In the genomic region with DNA sequence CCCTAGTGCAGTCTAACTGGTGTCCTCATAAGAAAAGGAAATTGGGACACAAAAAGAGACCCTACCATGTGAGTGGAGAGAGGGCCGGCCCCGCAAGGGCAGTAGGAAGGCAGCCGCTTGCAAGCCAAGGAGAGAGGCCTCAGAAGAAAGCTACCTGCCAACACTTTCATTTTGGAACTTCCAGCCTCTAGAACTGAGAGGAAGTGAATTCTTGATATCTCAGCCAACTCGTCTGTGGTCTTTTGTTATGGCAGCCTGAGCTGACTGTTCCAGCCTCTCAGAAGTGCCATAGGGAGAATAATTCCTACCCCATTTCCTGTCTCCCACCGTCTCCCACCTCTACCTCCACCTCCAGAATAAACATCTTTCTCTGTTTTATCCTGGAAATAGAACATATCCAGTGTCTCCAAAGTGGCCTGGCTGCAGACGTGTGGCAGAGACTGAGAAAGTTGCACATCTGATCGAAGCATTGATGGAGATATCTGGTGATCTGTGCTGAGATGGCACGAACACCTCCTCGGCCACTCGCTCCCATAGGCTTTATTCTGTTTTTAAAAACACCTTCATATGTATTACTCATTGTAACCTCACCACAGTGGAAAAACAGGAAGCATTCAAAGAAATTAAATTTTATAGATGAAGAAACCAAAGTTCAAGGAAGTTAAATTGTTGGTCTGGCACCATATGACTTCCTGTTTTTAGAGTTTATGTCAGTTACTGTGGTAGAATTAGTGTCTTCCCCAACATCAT, we compare ENCODE assay signal across 20 cellular contexts. TPM values are rescaled to one million over a fixed set of nuclear protein-coding genes. Genes with fewer than 3 reads are reported as not detected.
DNase-seq lines count a peak whose midpoint lies in the region; ATAC-seq and TF ChIP-seq lines count a peak whose summit lies in the region.
"Had no signal": no experiment of that assay in that cellular context is flagged by ENCODE, and none has a peak within 500 bp of the region (broad histone marks: within the 10 kb centered on the region; RNA-seq: fewer than 3 reads in every experiment).

No MANE protein-coding gene starts in this region.

- ATAC-seq in stimulated activated naive CD8-positive, alpha-beta T cell treated with anti-CD3 and anti-CD28 coated beads, Interleukin-15, Interleukin-2, amounts not matched to agents 100 U/mL and 50 U/mL, for 24 hours = peak; percentile 9
- ATAC-seq: HCT116 had no signal

- no peak for TF ChIP-seq CTCF in coronary artery (IDR thresholded peaks at IDR 0.05)

- DNase-seq in activated naive CD4-positive, alpha-beta T cell treated with Interleukin-2 at 50 U/mL for 16 hours = no peak
- peak; percentile 85 for DNase-seq in NOMO-1 treated with dmso at 0.1 percent for 144 hours (lab: John Stamatoyannopoulos, UW; ENCODE audit: unreplicated experiment)
- peak; percentile 28 for DNase-seq in coronary artery (ENCODE audit: low spot score)
- no peak for DNase-seq in stimulated activated naive CD8-positive, alpha-beta T cell treated with anti-CD3 and anti-CD28 coated beads, Interleukin-15, Interleukin-2, amounts not matched to agents 100 U/mL and 50 U/mL, for 24 hours
- DNase-seq in activated CD8-positive, alpha-beta memory T cell treated with anti-CD3 and anti-CD28 coated beads, Interleukin-2, amount 50 U/mL, for 4 hours = no peak
- no peak for DNase-seq in NCI-H1694 treated with DMSO at 0.1 percent for 48 hours (lab: John Stamatoyannopoulos, UW)
- DNase-seq in SK-N-DZ (ENCODE audit: low spot score) = no peak
- DNase-seq: ACHN; activated B cell treated with CpG ODN at 0.5 μM for 24 hours; activated T-cell treated with anti-CD3 and anti-CD28 coated beads, Interleukin-2, amount 50 U/mL, for 48 hours; DMS 273 treated with DMSO at 0.1 percent for 48 hours; effector memory CD4-positive, alpha-beta T cell; mesenchymal stem cell; NCI-H2081 treated with DMSO at 0.1 percent for 48 hours; NCI-H82; pancreas; stimulated activated CD4-positive, alpha-beta T cell treated with anti-CD3 and anti-CD28 coated beads, Interleukin-12 subunit alpha, Interleukin-12 subunit beta, amount 100 ng/mL, for 4 hours had no signal

- H3K4me3 ChIP-seq in coronary artery = no peak overlapping the region
- H3K4me3 ChIP-seq: pancreas, SK-N-MC had no signal

- no peak overlapping the region for H3K27ac ChIP-seq in coronary artery
- H3K27ac ChIP-seq: pancreas, SK-N-MC had no signal

- H3K4me1 Mint-ChIP-seq in activated naive CD4-positive, alpha-beta T cell treated with anti-CD3 and anti-CD28 coated beads, Interleukin-2, amount 50 U/mL, for 24 hours = peaks cover 38% of the 10 kb centered on the region
- H3K4me1 Mint-ChIP-seq: activated B cell treated with CpG ODN at 0.5 μM for 24 hours had no signal

- peak overlapping the region; percentile 88 for H3K27ac Mint-ChIP-seq in activated naive CD4-positive, alpha-beta T cell treated with anti-CD3 and anti-CD28 coated beads, Interleukin-2, amount 50 U/mL, for 24 hours
- H3K27ac Mint-ChIP-seq: activated B cell treated with CpG ODN at 0.5 μM for 24 hours had no signal

- H3K4me3 Mint-ChIP-seq in activated naive CD4-positive, alpha-beta T cell treated with anti-CD3 and anti-CD28 coated beads, Interleukin-2, amount 50 U/mL, for 24 hours = peak overlapping the region; percentile 68
- H3K4me3 Mint-ChIP-seq: activated B cell treated with CpG ODN at 0.5 μM for 24 hours had no signal

- H3K36me3 Mint-ChIP-seq in activated naive CD4-positive, alpha-beta T cell treated with anti-CD3 and anti-CD28 coated beads, Interleukin-2, amount 50 U/mL, for 24 hours = peaks cover 4% of the 10 kb centered on the region

- H3K9me3 Mint-ChIP-seq in activated naive CD4-positive, alpha-beta T cell treated with anti-CD3 and anti-CD28 coated beads, Interleukin-2, amount 50 U/mL, for 24 hours = peaks cover 10% of the 10 kb centered on the region

- H3K27me3 Mint-ChIP-seq in activated naive CD4-positive, alpha-beta T cell treated with anti-CD3 and anti-CD28 coated beads, Interleukin-2, amount 50 U/mL, for 24 hours = no peaks in the 10 kb centered on the region

RNA-seq across cellular contexts. Expression of gene MARCO, which starts 39.5 kb away (rescaled TPM):
- not detected in 2 replicates for polyA plus RNA-seq in SK-N-DZ (2014; cell fraction: cytosol; rRNA removed)
- polyA plus RNA-seq in SK-N-DZ (2014; cell fraction: nucleus; rRNA removed) = not detected in 2 replicates

RNA-seq across cellular contexts. Expression of gene EN1, which starts 55.0 kb away (rescaled TPM):
- polyA plus RNA-seq in SK-N-DZ (2014; cell fraction: cytosol; rRNA removed) = 0.51 and 0.89 TPM in 2 replicates
- 0.50 TPM in 1 of 2 replicates, not detected in the other for polyA plus RNA-seq in SK-N-DZ (2014; cell fraction: nucleus; rRNA removed)
- polyA plus RNA-seq: pancreas had no signal

Comparison
In these comparisons a context has a peak if more than half of its experiments do, and no peak if none do; other contexts are left out.
1. DNase-seq: peak in NOMO-1 treated with dmso at 0.1 percent for 144 hours (single experiment) and coronary artery (single experiment); none in activated naive CD4-positive, alpha-beta T cell treated with Interleukin-2 at 50 U/mL for 16 hours (single experiment), stimulated activated naive CD8-positive, alpha-beta T cell treated with anti-CD3 and anti-CD28 coated beads, Interleukin-15, Interleukin-2, amounts not matched to agents 100 U/mL and 50 U/mL, for 24 hours (single experiment), activated CD8-positive, alpha-beta memory T cell treated with anti-CD3 and anti-CD28 coated beads, Interleukin-2, amount 50 U/mL, for 4 hours (single experiment), NCI-H1694 treated with DMSO at 0.1 percent for 48 hours (single experiment) and SK-N-DZ (single experiment).